1 cellular context compared by ENCODE assay signal in the genomic region with DNA sequence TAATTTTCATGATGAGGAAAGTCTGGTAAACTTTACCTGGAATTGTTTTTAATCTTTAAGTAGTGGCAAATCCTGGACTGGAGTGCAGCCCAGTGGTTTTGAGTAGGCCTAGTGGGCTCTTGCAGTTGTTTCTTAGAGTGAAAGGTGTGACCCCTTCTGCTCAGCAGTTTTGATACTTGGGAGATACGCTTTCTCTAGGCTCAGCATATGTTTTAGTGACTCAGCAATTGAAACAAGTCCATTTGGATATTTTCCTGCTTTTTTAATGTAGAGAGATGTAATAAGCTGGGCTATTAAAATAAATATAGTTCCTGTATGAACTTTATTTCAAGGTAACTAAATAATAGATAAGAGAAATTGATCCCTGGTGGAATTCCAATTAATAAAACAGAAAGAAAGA.
A peak's percentile ranks its signal among the peaks of the same experiment; 100 is the strongest.
TF ChIP-seq lines count a peak whose summit lies in the region.

No MANE protein-coding gene starts in this region.

TF ChIP-seq in K562, 482 proteins besides CTCF, POLR2A, EP300 and RAD21 (continued from another document):
- TF ChIP-seq ZNF584 (CRISPR knock-in tag; IDR thresholded peaks at IDR 0.05; ENCODE audit: low read depth) (no peak), MCM2 (IDR thresholded peaks at IDR 0.05; ENCODE audit: low read depth) (no peak), NFRKB (IDR thresholded peaks at IDR 0.05; ENCODE audit: low read depth) (no peak), C11orf30 (IDR thresholded peaks at IDR 0.05; ENCODE audit: low read depth) (peak; percentile 77), MAFG (tag; conservative IDR thresholded peaks at IDR 0.05) (peak; percentile 84), NFE2 (IDR thresholded peaks at IDR 0.05; ENCODE audit: low read depth) (peak; percentile 68)
- TF ChIP-seq, protein P1, sequence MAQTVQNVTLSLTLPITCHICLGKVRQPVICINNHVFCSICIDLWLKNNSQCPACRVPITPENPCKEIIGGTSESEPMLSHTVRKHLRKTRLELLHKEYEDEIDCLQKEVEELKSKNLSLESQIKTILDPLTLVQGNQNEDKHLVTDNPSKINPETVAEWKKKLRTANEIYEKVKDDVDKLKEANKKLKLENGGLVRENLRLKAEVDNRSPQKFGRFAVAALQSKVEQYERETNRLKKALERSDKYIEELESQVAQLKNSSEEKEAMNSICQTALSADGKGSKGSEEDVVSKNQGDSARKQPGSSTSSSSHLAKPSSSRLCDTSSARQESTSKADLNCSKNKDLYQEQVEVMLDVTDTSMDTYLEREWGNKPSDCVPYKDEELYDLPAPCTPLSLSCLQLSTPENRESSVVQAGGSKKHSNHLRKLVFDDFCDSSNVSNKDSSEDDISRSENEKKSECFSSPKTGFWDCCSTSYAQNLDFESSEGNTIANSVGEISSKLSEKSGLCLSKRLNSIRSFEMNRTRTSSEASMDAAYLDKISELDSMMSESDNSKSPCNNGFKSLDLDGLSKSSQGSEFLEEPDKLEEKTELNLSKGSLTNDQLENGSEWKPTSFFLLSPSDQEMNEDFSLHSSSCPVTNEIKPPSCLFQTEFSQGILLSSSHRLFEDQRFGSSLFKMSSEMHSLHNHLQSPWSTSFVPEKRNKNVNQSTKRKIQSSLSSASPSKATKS (CRISPR knock-in tag; IDR thresholded peaks at IDR 0.05), result no peak
